8 cellular contexts compared by ENCODE assay signal in genomic region chr12:95336387-95337067, GRCh38.
DNase-seq lines count a peak whose midpoint lies in the region; ATAC-seq, FAIRE-seq and TF ChIP-seq lines count a peak whose summit lies in the region.

No MANE protein-coding gene starts in this region.

- DNase-seq in GM23248: peak; percentile 83
- peak; percentile 72 for DNase-seq in NCI-H526 treated with DMSO at 0.1 percent for 48 hours (lab: John Stamatoyannopoulos, UW)
- DNase-seq in chondrocyte (ENCODE audit: low spot score): no peak
- DNase-seq in kidney: peak; percentile 85
- DNase-seq in activated CD4-positive, alpha-beta T cell treated with anti-CD3 and anti-CD28 coated beads for 4 hours: no peak
- DNase-seq in GF-D8 (lab: John Stamatoyannopoulos, UW): no peak

- H3K4me1 Mint-ChIP-seq in chondrocyte (ENCODE audit: low read depth): peaks cover 24% of the 10 kb centered on the region

- no peak for FAIRE-seq in kidney (lab: Jason Lieb, UNC)

- H3K27ac ChIP-seq in GM23248: no peak overlapping the region
- H3K27ac ChIP-seq in kidney (ENCODE audit: low read depth in 2 of 2, low read length in 2 of 2): no peak overlapping the region
- H3K27ac ChIP-seq in subcutaneous abdominal adipose tissue (ENCODE audit: low read depth, low read length): no peak overlapping the region

- in situ Hi-C loops in GM23248 (cut with MboI): loop anchor here (5.0 to 25.0 kb wide), 5 partner anchors 112 to 1199 kb away; partner anchors contain the start of gene PLXNC1

- H3K4me3 ChIP-seq in GM23248: peak overlapping the region; percentile 43; the same call in 1 of the 2 replicates
- peak overlapping the region; percentile 8 to 52 for H3K4me3 ChIP-seq in kidney (ENCODE audit: low read length in 2 of 2)
- H3K4me3 ChIP-seq in subcutaneous abdominal adipose tissue (ENCODE audit: low read depth in 1 of 5, low read length in 5 of 5): peak overlapping the region; percentile 18 to 52 (median 45)

- peaks cover 29% of the 10 kb centered on the region for H3F3A ChIP-seq in GM23248 (ENCODE audit: insufficient read depth)

- no peaks in the 10 kb centered on the region for H3K27me3 ChIP-seq in GM23248 (replicated peaks; ENCODE audit: insufficient read depth)
- no peaks in the 10 kb centered on the region for H3K27me3 ChIP-seq in subcutaneous abdominal adipose tissue (ENCODE audit: control insufficient read depth in 5 of 5, insufficient read depth in 4 of 5, low read length in 5 of 5)

- TF ChIP-seq CTCF in chondrocyte (IDR thresholded peaks at IDR 0.05): peak; percentile 97
- peak; percentile 94 for TF ChIP-seq CTCF in kidney (IDR thresholded peaks at IDR 0.05; ENCODE audit: borderline replicate concordance, extremely low read depth, insufficient read depth)

- H3K9ac ChIP-seq in GM23248 (no peak overlapping the region), kidney (ENCODE audit: low read length in 2 of 2) (peak overlapping the region; percentile 7 to 38), subcutaneous abdominal adipose tissue (ENCODE audit: low read length in 5 of 5) (peak overlapping the region in 3 of 5 donors; percentile 34 to 43 (median 35))

- intact Hi-C loops in kidney (cut with DNase I): loop anchor here (10.0 kb wide), 1 partner anchor 222 kb away; no protein-coding TSS in a partner anchor

- no peaks in the 10 kb centered on the region for H4K20me1 ChIP-seq in GM23248 (ENCODE audit: insufficient read depth)

- H3K9me3 Mint-ChIP-seq in chondrocyte (ENCODE audit: low read depth): peaks cover 5% of the 10 kb centered on the region

- WGBS in GM23248 (ENCODE audit: low coverage in 1 of 2, low lambda C conversion rate in 2 of 2, missing lambda C conversion rate in 2 of 2), 2 experiments: 13% methylated on average over 10 of the region's 10 CpGs

- H3K27ac Mint-ChIP-seq in chondrocyte (ENCODE audit: unreplicated experiment): peak overlapping the region; percentile 60

- H3K4me1 ChIP-seq in GM23248 (ENCODE audit: insufficient read depth) (peaks cover 36% of the 10 kb centered on the region), kidney (ENCODE audit: control insufficient read depth in 1 of 2, insufficient read depth in 1 of 2, low read depth in 1 of 2, low read length in 2 of 2) (peaks cover 0 to 2% of the 10 kb centered on the region in 2 donors), subcutaneous abdominal adipose tissue (ENCODE audit: control insufficient read depth in 5 of 5, insufficient read depth in 5 of 5, low read length in 5 of 5) (peaks cover 0 to 13% (median 6%) of the 10 kb centered on the region in 5 donors)

- peak overlapping the region; percentile 73 for H2AFZ ChIP-seq in GM23248

- peak overlapping the region; percentile 43 for H3K4me3 Mint-ChIP-seq in chondrocyte (ENCODE audit: unreplicated experiment)

- no peaks in the 10 kb centered on the region for H3K79me2 ChIP-seq in GM23248 (ENCODE audit: insufficient read depth)

- H3K9me2 ChIP-seq in GM23248 (ENCODE audit: insufficient read depth): no peaks in the 10 kb centered on the region; the same call in 1 of the 2 replicates

- no peaks in the 10 kb centered on the region for H3K36me3 Mint-ChIP-seq in chondrocyte (ENCODE audit: low read depth)

- ATAC-seq in HG03045 (IDR thresholded peaks at IDR 0.05; ENCODE audit: unreplicated experiment): no peak

- H3K36me3 ChIP-seq in GM23248 (ENCODE audit: low read depth) (no peaks in the 10 kb centered on the region), kidney (ENCODE audit: control insufficient read depth in 1 of 2, insufficient read depth in 2 of 2, low read length in 2 of 2) (no peaks in the 10 kb centered on the region), subcutaneous abdominal adipose tissue (ENCODE audit: control insufficient read depth in 5 of 5, insufficient read depth in 5 of 5, low read length in 5 of 5) (no peaks in the 10 kb centered on the region)

- H3K4me2 ChIP-seq in GM23248 (ENCODE audit: unreplicated experiment): peak overlapping the region; percentile 75

- H3K9me3 ChIP-seq in GM23248 (ENCODE audit: low read depth) (no peaks in the 10 kb centered on the region), kidney (ENCODE audit: control insufficient read depth in 1 of 2, low read length in 2 of 2) (no peaks in the 10 kb centered on the region), subcutaneous abdominal adipose tissue (ENCODE audit: control insufficient read depth in 5 of 5, low read length in 5 of 5) (peaks cover 0 to 3% (median 0%) of the 10 kb centered on the region in 5 donors)

- H3K27me3 Mint-ChIP-seq in chondrocyte (ENCODE audit: low read depth): no peaks in the 10 kb centered on the region

Comparison
In these comparisons a context has a peak if more than half of its experiments do, and no peak if none do; other contexts are left out.
1. DNase-seq: peak in GM23248 (single experiment), NCI-H526 treated with DMSO at 0.1 percent for 48 hours (single experiment) and kidney (single experiment); none in chondrocyte (single experiment), activated CD4-positive, alpha-beta T cell treated with anti-CD3 and anti-CD28 coated beads for 4 hours (0 of 2) and GF-D8 (single experiment).
2. Peak in every context shown above with its lines, with median percentiles within 50 percentile points of each other: H3K4me3 ChIP-seq.